Comparison of ENCODE assay signal across 8 cellular contexts in the genomic region with DNA sequence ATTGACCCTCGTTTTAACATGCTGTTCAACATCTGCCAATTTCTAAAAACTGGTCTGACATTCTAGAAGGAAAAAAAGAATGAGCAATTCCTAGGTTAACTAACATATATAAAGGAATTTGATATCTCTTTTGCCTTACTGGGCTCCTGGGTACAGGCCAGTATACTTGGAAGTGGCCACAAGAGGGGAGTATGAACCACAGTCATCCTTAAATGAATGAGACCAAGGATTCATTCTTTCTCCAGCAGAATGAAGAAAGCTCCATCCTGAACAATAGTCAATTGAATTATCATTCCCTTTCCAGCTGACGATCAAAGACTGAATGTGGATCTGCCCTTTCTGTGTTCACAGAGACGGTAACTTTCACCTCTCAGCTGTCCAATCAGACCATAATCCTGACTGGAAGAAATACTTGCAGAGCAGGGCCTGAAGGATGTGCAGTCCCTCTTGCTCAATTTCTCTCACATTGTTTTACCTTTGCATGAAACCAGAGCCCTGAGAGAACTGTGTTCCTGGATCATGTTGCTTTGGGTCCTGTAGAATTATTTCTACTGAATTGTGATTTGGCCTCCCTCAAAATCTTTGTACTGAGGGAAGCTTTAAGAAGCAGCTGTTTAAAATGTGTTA. TPM values are rescaled to one million over a fixed set of nuclear protein-coding genes. Genes with fewer than 3 reads are reported as not detected.
DNase-seq lines count a peak whose midpoint lies in the region; ATAC-seq and TF ChIP-seq lines count a peak whose summit lies in the region.

No MANE protein-coding gene starts in this region.

- no peaks in the 10 kb centered on the region for H3K9me2 ChIP-seq in Loucy (replicated peaks; ENCODE audit: low read depth, low read length)

- H3K4ac ChIP-seq in mesenchymal stem cell (ENCODE audit: low read depth in 1 of 2, low read length in 2 of 2): no peak overlapping the region

- no peak overlapping the region for H2AFZ ChIP-seq in Loucy (ENCODE audit: low read length)
- H2AFZ ChIP-seq in mesenchymal stem cell (ENCODE audit: low read depth, low read length): no peak overlapping the region

- no peak overlapping the region for H3K23ac ChIP-seq in mesenchymal stem cell (ENCODE audit: low read length in 2 of 2)

- no peaks in the 10 kb centered on the region; the same call in 1 of the 2 replicates for H3F3A ChIP-seq in Loucy (ENCODE audit: low read depth)

- H3K79me2 ChIP-seq in Loucy (ENCODE audit: insufficient read depth, low read length): no peaks in the 10 kb centered on the region

- H3K9me3 ChIP-seq in Loucy (ENCODE audit: insufficient read depth, low read depth, low read length) (no peaks in the 10 kb centered on the region), mesenchymal stem cell (ENCODE audit: control insufficient read depth, low read length) (no peaks in the 10 kb centered on the region)

- H3K9ac ChIP-seq in Loucy (ENCODE audit: low read depth, low read length, poor library complexity, severe bottlenecking) (no peak overlapping the region), mesenchymal stem cell (ENCODE audit: low read length) (no peak overlapping the region)

- H3K27me3 ChIP-seq in Loucy (ENCODE audit: insufficient read depth, low read length, poor library complexity, severe bottlenecking): no peaks in the 10 kb centered on the region
- no peaks in the 10 kb centered on the region for H3K27me3 ChIP-seq in mesenchymal stem cell (ENCODE audit: control insufficient read depth in 1 of 2, insufficient read depth in 1 of 2, low read length in 2 of 2)

- H3K27ac ChIP-seq in mesenchymal stem cell (ENCODE audit: low read length, poor library complexity, severe bottlenecking): no peak overlapping the region

- peak; percentile 3 for DNase-seq in DMS53 treated with DMSO at 0.1 percent for 48 hours (lab: John Stamatoyannopoulos, UW; ENCODE audit: unreplicated experiment)
- DNase-seq in cerebellar cortex (ENCODE audit: low spot score): peak; percentile 72
- peak; percentile 47 for DNase-seq in mesenchymal stem cell
- DNase-seq in NAMALWA (ENCODE audit: low spot score): no peak
- no peak for DNase-seq in NCI-H1694 treated with DMSO at 0.1 percent for 48 hours (lab: John Stamatoyannopoulos, UW)
- no peak for DNase-seq in stimulated activated CD4-positive, alpha-beta T cell treated with anti-CD3 and anti-CD28 coated beads, Interleukin-4, amount 100 ng/mL, for 24 hours

- H3K36me3 ChIP-seq in Loucy (ENCODE audit: insufficient read depth, low read length): no peaks in the 10 kb centered on the region
- no peaks in the 10 kb centered on the region for H3K36me3 ChIP-seq in mesenchymal stem cell (ENCODE audit: control insufficient read depth in 1 of 2, insufficient read depth in 2 of 2, low read depth in 1 of 2, low read length in 2 of 2)

- H3K4me3 ChIP-seq in Loucy (ENCODE audit: low read length, poor library complexity, severe bottlenecking) (no peak overlapping the region), mesenchymal stem cell (ENCODE audit: insufficient read depth in 1 of 2, low read depth in 1 of 2, low read length in 2 of 2) (no peak overlapping the region)

- no peak overlapping the region for H2BK15ac ChIP-seq in mesenchymal stem cell (ENCODE audit: low read depth, poor library complexity, severe bottlenecking)

- no peak overlapping the region for H4K8ac ChIP-seq in mesenchymal stem cell (ENCODE audit: low read length)

- peak; percentile 78 for TF ChIP-seq CTCF in Loucy (conservative IDR thresholded peaks at IDR 0.05; ENCODE audit: low read length)

- H3K79me1 ChIP-seq in mesenchymal stem cell (replicated peaks; ENCODE audit: low read length, poor library complexity, severe bottlenecking): no peaks in the 10 kb centered on the region

- H4K20me1 ChIP-seq in Loucy (ENCODE audit: insufficient read depth, low read length, poor library complexity, severe bottlenecking): no peaks in the 10 kb centered on the region

- no peak overlapping the region for H3K18ac ChIP-seq in mesenchymal stem cell (ENCODE audit: low read depth in 1 of 2, low read length in 2 of 2)

- no peak overlapping the region for H4K91ac ChIP-seq in mesenchymal stem cell (ENCODE audit: low read length)

- no peaks in the 10 kb centered on the region for H3K4me1 ChIP-seq in Loucy (ENCODE audit: insufficient read depth, low read length, poor library complexity, severe bottlenecking)
- no peaks in the 10 kb centered on the region for H3K4me1 ChIP-seq in mesenchymal stem cell (ENCODE audit: control insufficient read depth, insufficient read depth, low read depth, low read length)

- WGBS in mesenchymal stem cell: 49% methylated on average over 1 of the region's 3 CpGs

- no peak overlapping the region for H2AK5ac ChIP-seq in mesenchymal stem cell (ENCODE audit: low read length, severe bottlenecking)

- ATAC-seq in GM19351 (IDR thresholded peaks at IDR 0.05; ENCODE audit: unreplicated experiment): no peak

- H2BK12ac ChIP-seq in mesenchymal stem cell (ENCODE audit: low read length in 2 of 2): no peak overlapping the region

- no peak overlapping the region for H3K4me2 ChIP-seq in Loucy (ENCODE audit: low read depth, low read length, poor library complexity, severe bottlenecking)
- H3K4me2 ChIP-seq in mesenchymal stem cell (ENCODE audit: low read length, poor library complexity, severe bottlenecking): no peak overlapping the region

- no peak overlapping the region for H3K14ac ChIP-seq in mesenchymal stem cell (ENCODE audit: low read length in 2 of 2)

- H2BK120ac ChIP-seq in mesenchymal stem cell (ENCODE audit: low read depth, low read length): no peak overlapping the region

- no peak overlapping the region for H2BK5ac ChIP-seq in mesenchymal stem cell (ENCODE audit: low read depth, low read length, poor library complexity, severe bottlenecking)

RNA-seq across cellular contexts. Expression of gene SPARCL1, which starts 14.8 kb away (rescaled TPM):
- polyA plus RNA-seq in mesenchymal stem cell (2013, experiment 1 of 2): 0.03 TPM
- 0.04 TPM for polyA plus RNA-seq in mesenchymal stem cell (2013, experiment 2 of 2)

Comparison
In these comparisons a context has a peak if more than half of its experiments do, and no peak if none do; other contexts are left out.
1. DNase-seq: peak in DMS53 treated with DMSO at 0.1 percent for 48 hours (single experiment), cerebellar cortex (single experiment) and mesenchymal stem cell (single experiment); none in NAMALWA (single experiment), NCI-H1694 treated with DMSO at 0.1 percent for 48 hours (single experiment) and stimulated activated CD4-positive, alpha-beta T cell treated with anti-CD3 and anti-CD28 coated beads, Interleukin-4, amount 100 ng/mL, for 24 hours (single experiment).